ENCODE assay signal across 19 cellular contexts in the genomic region with DNA sequence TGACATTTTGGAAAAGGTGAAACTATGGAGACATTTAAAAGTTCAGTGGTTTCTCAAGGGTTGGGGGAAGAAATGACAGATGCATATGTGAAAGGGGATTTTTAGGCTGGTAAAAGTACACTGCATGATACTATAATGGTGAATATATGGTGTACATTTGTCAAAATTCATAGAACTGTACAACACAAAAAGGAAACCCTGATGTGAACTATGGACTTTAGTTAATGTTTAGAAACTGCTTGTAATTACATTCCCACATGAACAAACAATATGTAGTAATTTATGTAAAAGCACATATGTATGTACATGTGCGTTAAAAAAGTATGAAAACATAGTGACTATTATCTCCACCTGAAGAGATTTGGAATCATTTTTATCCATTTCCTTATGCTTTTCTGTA.
"Had no signal": no experiment of that assay in that cellular context is flagged by ENCODE, and none has a peak within 500 bp of the region (broad histone marks: within the 10 kb centered on the region; RNA-seq: fewer than 3 reads in every experiment).

No MANE protein-coding gene starts in this region.

- H3K4me3 ChIP-seq: cardiac muscle cell, esophagus squamous epithelium, left lung, lower lobe of right lung, psoas muscle, right lobe of liver, spleen had no signal

- H3K36me3 ChIP-seq: cardiac muscle cell, esophagus squamous epithelium, left lung, lower lobe of right lung, right lobe of liver, spleen had no signal

- H3K9me3 ChIP-seq: esophagus squamous epithelium, left lung, lower lobe of right lung, psoas muscle, right lobe of liver, spleen had no signal

- ATAC-seq: left lung, lower lobe of right lung, psoas muscle had no signal

- H3K27me3 ChIP-seq: cardiac muscle cell, esophagus squamous epithelium, left lung, right lobe of liver, spleen had no signal

- H3K4me1 ChIP-seq: esophagus squamous epithelium, left lung, lower lobe of right lung, right lobe of liver had no signal

- H3K27ac ChIP-seq: cardiac muscle cell, esophagus squamous epithelium, left lung, lower lobe of right lung, psoas muscle, right lobe of liver, spleen had no signal

- DNase-seq: cerebellar nuclear complex; dermis blood vessel endothelial cell; effector memory CD4-positive, alpha-beta T cell; esophagus squamous epithelium; foreskin melanocyte; head of caudate nucleus; hippocampal formation; left lung; lower lobe of right lung; mesenchymal stem cell; midbrain; naive B cell; psoas muscle; retina; right lobe of liver; spleen; stimulated activated naive CD4-positive, alpha-beta T cell treated with Interleukin-2 at 50 U/mL for 16 hours had no signal

- FAIRE-seq: colon had no signal
